Comparison of ENCODE assay signal across 20 cellular contexts in genomic region chr5:30390095-30390494, GRCh38.
A peak's percentile ranks its signal among the peaks of the same experiment; 100 is the strongest.
DNase-seq lines count a peak whose midpoint lies in the region; ATAC-seq, FAIRE-seq and TF ChIP-seq lines count a peak whose summit lies in the region.
"Had no signal": no experiment of that assay in that cellular context is flagged by ENCODE, and none has a peak within 500 bp of the region (broad histone marks: within the 10 kb centered on the region; RNA-seq: fewer than 3 reads in every experiment).

No MANE protein-coding gene starts in this region.

- POLR2A ChIA-PET in WTC11 (lab: Charles Lee): no interaction called here
- POLR2A ChIA-PET in HepG2 (lab: Yijun Ruan, JAX): no interaction called here

- H2BK5ac ChIP-seq in H9 (ENCODE audit: insufficient read length, low read length) (no peak overlapping the region), mesenchymal stem cell (ENCODE audit: low read depth, low read length, poor library complexity, severe bottlenecking) (no peak overlapping the region)

- H3K4me1 ChIP-seq in H9 (ENCODE audit: insufficient read depth, low read length) (no peaks in the 10 kb centered on the region; the same call in 1 of the 2 replicates), foreskin keratinocyte (no peaks in the 10 kb centered on the region), mesenchymal stem cell (ENCODE audit: control insufficient read depth, insufficient read depth, low read depth, low read length) (peaks cover 2% of the 10 kb centered on the region), HepG2 (ENCODE audit: insufficient read depth, low read length) (no peaks in the 10 kb centered on the region)
- H3K4me1 ChIP-seq: A549; BLaER1 treated with 17β-estradiol and CSF1 and Interleukin-3, amounts not matched to agents 10 nM and 100 nM had no signal

- H3K36me3 ChIP-seq in mesenchymal stem cell (ENCODE audit: control insufficient read depth in 1 of 2, insufficient read depth in 2 of 2, low read depth in 1 of 2, low read length in 2 of 2): no peaks in the 10 kb centered on the region
- H3K36me3 ChIP-seq in HepG2 (replicated peaks in 1 of 2; ENCODE audit: control insufficient read depth in 1 of 2, insufficient read depth in 2 of 2, low read length in 2 of 2): no peaks in the 10 kb centered on the region
- H3K36me3 ChIP-seq: BLaER1 treated with 17β-estradiol and CSF1 and Interleukin-3, amounts not matched to agents 10 nM and 100 nM had no signal

- H3K4me3 ChIP-seq in mesenchymal stem cell (ENCODE audit: insufficient read depth in 1 of 2, low read depth in 1 of 2, low read length in 2 of 2): no peak overlapping the region
- H3K4me3 ChIP-seq in HepG2 (replicated peaks in 1 of 3; ENCODE audit: insufficient read depth in 1 of 3, low read depth in 2 of 3, low read length in 3 of 3): no peak overlapping the region
- H3K4me3 ChIP-seq: A549; BLaER1 treated with 17β-estradiol and CSF1 and Interleukin-3, amounts not matched to agents 10 nM and 100 nM; K562 had no signal

- no peak overlapping the region for H3K4me3 Mint-ChIP-seq in H9
- no peak overlapping the region for H3K4me3 Mint-ChIP-seq in WTC11
- H3K4me3 Mint-ChIP-seq: CD8-positive, alpha-beta memory T cell had no signal

- H3K4ac ChIP-seq in H9 (ENCODE audit: low read depth, low read length) (no peak overlapping the region), mesenchymal stem cell (ENCODE audit: low read depth in 1 of 2, low read length in 2 of 2) (no peak overlapping the region)

- ATAC-seq in WTC11: peak; percentile 51
- peak; percentile 71 for ATAC-seq in foreskin keratinocyte
- no peak for ATAC-seq in HepG2
- ATAC-seq: A549, K562 had no signal

- peaks cover 0 to 4% (median 0%) of the 10 kb centered on the region in 3 experiments; a peak in 3 of 7 replicates for H3K36me3 Mint-ChIP-seq in H9 (ENCODE audit: insufficient read depth in 1 of 3, low read depth in 3 of 3)
- H3K36me3 Mint-ChIP-seq in WTC11: no peaks in the 10 kb centered on the region
- H3K36me3 Mint-ChIP-seq: CD8-positive, alpha-beta memory T cell had no signal

- no peak overlapping the region for H2BK120ac ChIP-seq in H9 (ENCODE audit: low read depth, low read length, poor library complexity, severe bottlenecking)
- H2BK120ac ChIP-seq in mesenchymal stem cell (ENCODE audit: low read depth, low read length): no peak overlapping the region

- H3K79me1 ChIP-seq in H9 (ENCODE audit: insufficient read depth, low read depth, low read length, poor library complexity, severe bottlenecking) (no peaks in the 10 kb centered on the region), mesenchymal stem cell (replicated peaks; ENCODE audit: low read length, poor library complexity, severe bottlenecking) (no peaks in the 10 kb centered on the region)

- no peak overlapping the region for H4K8ac ChIP-seq in H9 (replicated peaks; ENCODE audit: insufficient read length, low read depth, low read length)
- H4K8ac ChIP-seq in mesenchymal stem cell (ENCODE audit: low read length): no peak overlapping the region

- no peaks in the 10 kb centered on the region for H3K79me2 ChIP-seq in H9 (ENCODE audit: insufficient read depth, low read length)
- H3K79me2 ChIP-seq in HepG2 (ENCODE audit: insufficient read depth, low read length): no peaks in the 10 kb centered on the region

- no peak for FAIRE-seq in HepG2 (lab: Jason Lieb, UNC)
- FAIRE-seq: A549, D721Med, K562 had no signal

- in situ Hi-C loops in ACHN (cut with HindIII; ENCODE audit: low pct_ligation_motif_present, low pct_unique_long_range_greater_than_20kb, low sequenced_read_pairs): no loop called here
- in situ Hi-C loops in HepG2 (cut with HindIII; ENCODE audit: extremely low pct_ligation_motif_present, low pct_unique_long_range_greater_than_20kb): no loop called here

- H2AK5ac ChIP-seq in H9 (ENCODE audit: insufficient read length, low read length) (no peak overlapping the region), mesenchymal stem cell (ENCODE audit: low read length, severe bottlenecking) (no peak overlapping the region)

- intact Hi-C loops in HepG2 (cut with micrococcal nuclease; ENCODE audit: unreplicated experiment): no loop called here

- H3K4me2 ChIP-seq in H9 (ENCODE audit: insufficient read depth, insufficient read length, low read length) (no peak overlapping the region), mesenchymal stem cell (ENCODE audit: low read length, poor library complexity, severe bottlenecking) (no peak overlapping the region), HepG2 (ENCODE audit: low read depth, low read length) (no peak overlapping the region)
- H3K4me2 ChIP-seq: A549; BLaER1 treated with 17β-estradiol and CSF1 and Interleukin-3, amounts not matched to agents 10 nM and 100 nM had no signal

- no peak overlapping the region for H3K27ac Mint-ChIP-seq in H9
- H3K27ac Mint-ChIP-seq in WTC11: 0 out of 2 replicates have a peak overlapping the region, but pooled peaks have one; percentile 10
- H3K27ac Mint-ChIP-seq: CD8-positive, alpha-beta memory T cell had no signal

- H3K27ac ChIP-seq in H9 (ENCODE audit: insufficient read length, low read depth, low read length): no peak overlapping the region
- no peak overlapping the region for H3K27ac ChIP-seq in foreskin keratinocyte
- peak overlapping the region; percentile 48 for H3K27ac ChIP-seq in mesenchymal stem cell (ENCODE audit: low read length, poor library complexity, severe bottlenecking)
- H3K27ac ChIP-seq in HepG2 (ENCODE audit: extremely low read length, insufficient read depth, low read length): no peak overlapping the region
- H3K27ac ChIP-seq: A549; BLaER1 treated with 17β-estradiol and CSF1 and Interleukin-3, amounts not matched to agents 10 nM and 100 nM had no signal

- no peak overlapping the region for H3T11ph ChIP-seq in H9 (ENCODE audit: low read length)

- TF ChIP-seq EP300 in HepG2 (IDR thresholded peaks at IDR 0.05; ENCODE audit: low read depth in 2 of 2, low read length in 2 of 2) (no peak), HepG2 (CRISPR knock-in tag; IDR thresholded peaks at IDR 0.05; ENCODE audit: borderline replicate concordance) (no peak)

- H3K4me1 Mint-ChIP-seq in H9 (peaks cover 17 to 24% of the 10 kb centered on the region in 2 experiments), WTC11 (peaks cover 36% of the 10 kb centered on the region)
- H3K4me1 Mint-ChIP-seq: CD8-positive, alpha-beta memory T cell had no signal

- TF ChIP-seq CTCF in H9 (conservative IDR thresholded peaks at IDR 0.05) (no peak), WTC11 (IDR thresholded peaks at IDR 0.05) (no peak), foreskin keratinocyte (conservative IDR thresholded peaks at IDR 0.05) (no peak), HepG2 (CRISPR knock-in tag; IDR thresholded peaks at IDR 0.05) (no peak)

- H2BK12ac ChIP-seq in H9 (ENCODE audit: insufficient read length, low read depth, low read length): no peak overlapping the region
- H2BK12ac ChIP-seq in mesenchymal stem cell (ENCODE audit: low read length in 2 of 2): no peak overlapping the region

- CTCF ChIA-PET in WTC11 (lab: Charles Lee): no interaction called here
- CTCF ChIA-PET in HepG2 (lab: Yijun Ruan, JAX; ENCODE audit: low intra/inter-chr PET ratio, low total read pairs): no interaction called here

- H3K9me3 Mint-ChIP-seq in H9 (no peaks in the 10 kb centered on the region), WTC11 (peaks cover 17% of the 10 kb centered on the region)

- H3K14ac ChIP-seq in H9 (ENCODE audit: insufficient read depth, low read length) (no peak overlapping the region), mesenchymal stem cell (ENCODE audit: low read length in 2 of 2) (no peak overlapping the region)

- TF ChIP-seq POLR2A in HepG2 (IDR thresholded peaks at IDR 0.05; ENCODE audit: insufficient read depth in 1 of 2, low read depth in 2 of 2, low read length in 2 of 2): no peak

- H3K23me2 ChIP-seq in H9 (ENCODE audit: insufficient read length, low read depth, low read length, poor library complexity, severe bottlenecking): no peaks in the 10 kb centered on the region

- H3K9ac ChIP-seq in H9 (ENCODE audit: extremely low read depth, insufficient read length, low read length) (no peak overlapping the region), mesenchymal stem cell (ENCODE audit: low read length) (no peak overlapping the region), HepG2 (ENCODE audit: insufficient read depth, low read depth, low read length) (no peak overlapping the region)
- H3K9ac ChIP-seq: BLaER1 treated with 17β-estradiol and CSF1 and Interleukin-3, amounts not matched to agents 10 nM and 100 nM had no signal

- no peaks in the 10 kb centered on the region for H3K27me3 Mint-ChIP-seq in H9 (ENCODE audit: low read depth)
- no peaks in the 10 kb centered on the region for H3K27me3 Mint-ChIP-seq in WTC11 (ENCODE audit: low read depth)
- H3K27me3 Mint-ChIP-seq: CD8-positive, alpha-beta memory T cell had no signal

- H3K23ac ChIP-seq in H9 (ENCODE audit: insufficient read length, low read depth, low read length): no peak overlapping the region
- no peak overlapping the region for H3K23ac ChIP-seq in mesenchymal stem cell (ENCODE audit: low read length in 2 of 2)

- H3K27me3 ChIP-seq in H9 (ENCODE audit: insufficient read depth, low read length) (no peaks in the 10 kb centered on the region), foreskin keratinocyte (no peaks in the 10 kb centered on the region), mesenchymal stem cell (ENCODE audit: control insufficient read depth in 1 of 2, insufficient read depth in 1 of 2, low read length in 2 of 2) (no peaks in the 10 kb centered on the region), HepG2 (ENCODE audit: control insufficient read depth in 1 of 2, insufficient read depth in 2 of 2, low read length in 2 of 2) (no peaks in the 10 kb centered on the region)
- H3K27me3 ChIP-seq: BLaER1 treated with 17β-estradiol and CSF1 and Interleukin-3, amounts not matched to agents 10 nM and 100 nM had no signal

- H3K18ac ChIP-seq in H9 (ENCODE audit: insufficient read length, low read depth, low read length): no peak overlapping the region
- no peak overlapping the region for H3K18ac ChIP-seq in mesenchymal stem cell (ENCODE audit: low read depth in 1 of 2, low read length in 2 of 2)

- no peak overlapping the region for H2BK15ac ChIP-seq in H9 (ENCODE audit: low read depth, low read length)
- no peak overlapping the region for H2BK15ac ChIP-seq in mesenchymal stem cell (ENCODE audit: low read depth, poor library complexity, severe bottlenecking)

- H4K5ac ChIP-seq in H9 (ENCODE audit: insufficient read length, low read depth, low read length): no peak overlapping the region

- no peak overlapping the region for H2AFZ ChIP-seq in H9 (ENCODE audit: low read length)
- no peak overlapping the region for H2AFZ ChIP-seq in mesenchymal stem cell (ENCODE audit: low read depth, low read length)
- H2AFZ ChIP-seq in HepG2 (ENCODE audit: low read length): no peak overlapping the region

- no peak overlapping the region for H2BK20ac ChIP-seq in H9 (ENCODE audit: low read depth, low read length, poor library complexity, severe bottlenecking)

- H3K56ac ChIP-seq in H9 (ENCODE audit: insufficient read length, low read depth, low read length): no peak overlapping the region

- DNase-seq in H9: peak; percentile 29
- DNase-seq in WTC11 (ENCODE audit: low spot score): no peak
- DNase-seq in foreskin keratinocyte: peak; percentile 77 to 90
- DNase-seq in mesenchymal stem cell: no peak
- DNase-seq in ACHN: no peak
- no peak for DNase-seq in HepG2 (ENCODE audit: low spot score)
- DNase-seq in central memory CD4-positive, alpha-beta T cell: no peak
- DNase-seq: CD8-positive, alpha-beta memory T cell; DMS79; H7; NCI-H1105 treated with DMSO at 0.1 percent for 48 hours; NCI-H1694; NCI-H2081 treated with DMSO at 0.1 percent for 48 hours; NCI-H510A; NCI-H774; OCI-M1 had no signal

- H4K20me1 ChIP-seq in H9 (ENCODE audit: control insufficient read depth, insufficient read depth, insufficient read length) (no peaks in the 10 kb centered on the region), HepG2 (ENCODE audit: insufficient read depth, low read length) (no peaks in the 10 kb centered on the region)
- H4K20me1 ChIP-seq: BLaER1 treated with 17β-estradiol and CSF1 and Interleukin-3, amounts not matched to agents 10 nM and 100 nM had no signal

- no peak for TF ChIP-seq RAD21 in HepG2 (CRISPR knock-in tag; IDR thresholded peaks at IDR 0.05)

- WGBS in H9 (ENCODE audit: extremely low coverage, insufficient read length, low lambda C conversion rate): no CpG with 5 or more reads among the region's 2 CpGs
- WGBS in mesenchymal stem cell: 38% methylated on average over 2 of the region's 2 CpGs
- WGBS in HepG2 (ENCODE audit: low lambda C conversion rate): 4% methylated on average over 2 of the region's 2 CpGs

- no TSS peak for BruUV-seq in HepG2 (replicated peaks; lab: Mats Ljungman, UMichigan)

- H3K9me3 ChIP-seq in H9 (ENCODE audit: control insufficient read depth, low read depth, low read length) (no peaks in the 10 kb centered on the region), mesenchymal stem cell (ENCODE audit: control insufficient read depth, low read length) (peaks cover 9% of the 10 kb centered on the region), HepG2 (ENCODE audit: low read length) (no peaks in the 10 kb centered on the region)
- H3K9me3 ChIP-seq: BLaER1 treated with 17β-estradiol and CSF1 and Interleukin-3, amounts not matched to agents 10 nM and 100 nM had no signal

- no peak overlapping the region for H4K91ac ChIP-seq in H9 (ENCODE audit: insufficient read length, low read depth, low read length)
- H4K91ac ChIP-seq in mesenchymal stem cell (ENCODE audit: low read length): no peak overlapping the region

Comparison
In these comparisons a context has a peak if more than half of its experiments do, and no peak if none do; other contexts are left out.
1. DNase-seq: peak in H9 (single experiment) and foreskin keratinocyte (2 of 2); none in WTC11 (single experiment), mesenchymal stem cell (single experiment), ACHN (single experiment), HepG2 (single experiment) and central memory CD4-positive, alpha-beta T cell (single experiment).